In the genomic region with DNA sequence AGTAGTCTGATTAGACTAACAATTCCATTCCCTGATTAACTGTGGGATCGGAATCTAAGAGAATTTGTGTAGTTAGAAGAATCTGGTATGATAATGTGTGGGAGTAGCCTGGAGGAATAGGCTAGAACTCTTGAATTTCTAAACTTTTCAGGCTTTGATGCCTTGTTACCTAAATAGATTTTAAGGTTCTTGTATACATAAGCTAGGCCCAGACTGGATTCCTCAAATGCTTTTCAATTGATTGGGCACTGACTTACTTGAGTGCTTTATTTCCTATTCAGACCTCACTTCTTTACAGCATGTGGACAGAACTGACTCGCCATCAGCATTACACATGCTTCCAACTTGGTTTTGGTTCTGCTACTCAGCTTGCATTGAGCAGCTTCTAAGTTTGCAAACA, we compare ENCODE assay signal across 10 cellular contexts. TPM values are rescaled to one million over a fixed set of nuclear protein-coding genes. Genes with fewer than 3 reads are reported as not detected.
DNase-seq lines count a peak whose midpoint lies in the region; ATAC-seq and TF ChIP-seq lines count a peak whose summit lies in the region.
"Had no signal": no experiment of that assay in that cellular context is flagged by ENCODE, and none has a peak within 500 bp of the region (broad histone marks: within the 10 kb centered on the region; RNA-seq: fewer than 3 reads in every experiment).

No MANE protein-coding gene starts in this region.

- H3K23ac ChIP-seq in mesenchymal stem cell (ENCODE audit: low read length in 2 of 2), result no peak overlapping the region

- no peak overlapping the region for H3K4me3 ChIP-seq in HUES48 (ENCODE audit: low read depth, low read length)
- H3K4me3 ChIP-seq in choroid plexus epithelial cell (ENCODE audit: low read depth, low read length), result no peak overlapping the region
- no peak overlapping the region for H3K4me3 ChIP-seq in mesenchymal stem cell (ENCODE audit: insufficient read depth in 1 of 2, low read depth in 1 of 2, low read length in 2 of 2)
- H3K4me3 ChIP-seq in aorta (ENCODE audit: low read length in 2 of 2), result no peak overlapping the region
- no peak overlapping the region for H3K4me3 ChIP-seq in OCI-LY7 (ENCODE audit: low read depth, low read length, poor library complexity, severe bottlenecking)

- H3K4me2 ChIP-seq in mesenchymal stem cell (ENCODE audit: low read length, poor library complexity, severe bottlenecking) (no peak overlapping the region), OCI-LY7 (ENCODE audit: low read length) (no peak overlapping the region)

- H3K9ac ChIP-seq in HUES48 (ENCODE audit: low read depth, low read length), result 0 out of 2 replicates have a peak overlapping the region, but pooled peaks have one; percentile 10
- H3K9ac ChIP-seq in mesenchymal stem cell (ENCODE audit: low read length), result peak overlapping the region; percentile 70
- H3K9ac ChIP-seq: parathyroid adenoma had no signal

- H2BK15ac ChIP-seq in mesenchymal stem cell (ENCODE audit: low read depth, poor library complexity, severe bottlenecking), result no peak overlapping the region

- H3K9me3 ChIP-seq in HUES48 (ENCODE audit: control insufficient read depth, insufficient read depth, low read length), result no peaks in the 10 kb centered on the region
- no peaks in the 10 kb centered on the region for H3K9me3 ChIP-seq in mesenchymal stem cell (ENCODE audit: control insufficient read depth, low read length)
- H3K9me3 ChIP-seq in aorta (ENCODE audit: control insufficient read depth, low read length), result no peaks in the 10 kb centered on the region
- no peaks in the 10 kb centered on the region for H3K9me3 ChIP-seq in OCI-LY7 (ENCODE audit: low read length)

- BruUV-seq in OCI-LY7 (replicated peaks; lab: Mats Ljungman, UMichigan), result no TSS peak

- H4K20me1 ChIP-seq in OCI-LY7 (ENCODE audit: insufficient read depth, low read length), result no peaks in the 10 kb centered on the region

- no peak overlapping the region for H4K91ac ChIP-seq in mesenchymal stem cell (ENCODE audit: low read length)

- no peak overlapping the region for H2AK5ac ChIP-seq in mesenchymal stem cell (ENCODE audit: low read length, severe bottlenecking)

- DNase-seq in choroid plexus epithelial cell (ENCODE audit: low read depth) (peak; percentile 74), mesenchymal stem cell (peak; percentile 76), aorta (no peak), OCI-LY7 (ENCODE audit: low spot score) (no peak), DMS 273 (lab: John Stamatoyannopoulos, UW; ENCODE audit: unreplicated experiment) (no peak), NCI-H1694 treated with DMSO at 0.1 percent for 48 hours (lab: John Stamatoyannopoulos, UW) (no peak)
- DNase-seq: activated T-cell treated with anti-CD3 and anti-CD28 coated beads, Interleukin-2, amount 50 U/mL, for 24 hours; NCI-H1930 had no signal

- H3K79me2 ChIP-seq in OCI-LY7 (ENCODE audit: insufficient read depth, low read depth, low read length), result no peaks in the 10 kb centered on the region

- H3K79me1 ChIP-seq in mesenchymal stem cell (replicated peaks; ENCODE audit: low read length, poor library complexity, severe bottlenecking), result peaks cover 25% of the 10 kb centered on the region

- intact Hi-C loops in aorta (cut with DNase I), result no loop called here
- intact Hi-C loops in OCI-LY7 (cut with micrococcal nuclease; ENCODE audit: unreplicated experiment), result no loop called here

- POLR2A ChIA-PET in OCI-LY7 (lab: Charles Lee), result no interaction called here

- H3K27me3 ChIP-seq in HUES48 (ENCODE audit: control insufficient read depth, insufficient read depth, low read length) (peaks cover 14% of the 10 kb centered on the region), mesenchymal stem cell (ENCODE audit: control insufficient read depth in 1 of 2, insufficient read depth in 1 of 2, low read length in 2 of 2) (no peaks in the 10 kb centered on the region), aorta (ENCODE audit: control insufficient read depth in 1 of 2, insufficient read depth in 2 of 2, low read length in 1 of 2) (no peaks in the 10 kb centered on the region)

- peak; percentile 6 for ATAC-seq in aorta (ENCODE audit: low FRiP score)

- H3K4ac ChIP-seq in mesenchymal stem cell (ENCODE audit: low read depth in 1 of 2, low read length in 2 of 2), result no peak overlapping the region

- H3K14ac ChIP-seq in mesenchymal stem cell (ENCODE audit: low read length in 2 of 2), result no peak overlapping the region

- CTCF ChIA-PET in OCI-LY7 (lab: Charles Lee; ENCODE audit: unreplicated experiment), result no interaction called here

- no peak overlapping the region for H3K18ac ChIP-seq in mesenchymal stem cell (ENCODE audit: low read depth in 1 of 2, low read length in 2 of 2)

- H3K36me3 ChIP-seq in HUES48 (ENCODE audit: control insufficient read depth, insufficient read depth, low read length) (no peaks in the 10 kb centered on the region), mesenchymal stem cell (ENCODE audit: control insufficient read depth in 1 of 2, insufficient read depth in 2 of 2, low read depth in 1 of 2, low read length in 2 of 2) (no peaks in the 10 kb centered on the region), aorta (ENCODE audit: control insufficient read depth in 1 of 2, insufficient read depth in 2 of 2, low read length in 1 of 2) (no peaks in the 10 kb centered on the region), OCI-LY7 (ENCODE audit: insufficient read depth, low read length) (no peaks in the 10 kb centered on the region)

- no peak overlapping the region for H2BK12ac ChIP-seq in mesenchymal stem cell (ENCODE audit: low read length in 2 of 2)

- H3K4me1 ChIP-seq in HUES48 (ENCODE audit: control insufficient read depth, insufficient read depth, low read length) (peaks cover 37% of the 10 kb centered on the region), mesenchymal stem cell (ENCODE audit: control insufficient read depth, insufficient read depth, low read depth, low read length) (peaks cover 8% of the 10 kb centered on the region), aorta (ENCODE audit: control insufficient read depth in 1 of 2, insufficient read depth in 2 of 2, low read length in 2 of 2) (no peaks in the 10 kb centered on the region), OCI-LY7 (ENCODE audit: insufficient read depth, low read length, poor library complexity, severe bottlenecking) (no peaks in the 10 kb centered on the region)

- 6% methylated on average over 2 of the region's 2 CpGs for WGBS in mesenchymal stem cell
- WGBS in aorta, 2 donors, result 36 to 40% methylated on average over 2 of the region's 2 CpGs

- no peaks in the 10 kb centered on the region for H3K9me2 ChIP-seq in OCI-LY7 (ENCODE audit: insufficient read depth, low read length)

- H3K27ac ChIP-seq in HUES48 (ENCODE audit: low read depth, low read length), result no peak overlapping the region
- peak overlapping the region; percentile 25 for H3K27ac ChIP-seq in mesenchymal stem cell (ENCODE audit: low read length, poor library complexity, severe bottlenecking)
- H3K27ac ChIP-seq in aorta (ENCODE audit: low read depth in 1 of 2, low read length in 2 of 2), result peak overlapping the region; percentile 27 to 76
- no peak overlapping the region for H3K27ac ChIP-seq in OCI-LY7 (ENCODE audit: low read depth, low read length, poor library complexity, severe bottlenecking)
- H3K27ac ChIP-seq: parathyroid adenoma had no signal

- H2BK120ac ChIP-seq in mesenchymal stem cell (ENCODE audit: low read depth, low read length), result no peak overlapping the region

- H2BK5ac ChIP-seq in mesenchymal stem cell (ENCODE audit: low read depth, low read length, poor library complexity, severe bottlenecking), result no peak overlapping the region

- TF ChIP-seq CTCF in choroid plexus epithelial cell (conservative IDR thresholded peaks at IDR 0.05; ENCODE audit: low read depth, low read length) (no peak), OCI-LY7 (conservative IDR thresholded peaks at IDR 0.05; ENCODE audit: low read length) (no peak)

- H2AFZ ChIP-seq in mesenchymal stem cell (ENCODE audit: low read depth, low read length), result no peak overlapping the region
- no peak overlapping the region for H2AFZ ChIP-seq in OCI-LY7 (ENCODE audit: low read length)
- H2AFZ ChIP-seq: parathyroid adenoma had no signal

- H4K8ac ChIP-seq in mesenchymal stem cell (ENCODE audit: low read length), result no peak overlapping the region

RNA-seq across cellular contexts. Expression of a gene that starts 5.5 kb away (rescaled TPM):
- polyA plus RNA-seq in mesenchymal stem cell (2013, experiment 1 of 2), result 5.1 TPM
- polyA plus RNA-seq in mesenchymal stem cell (2013, experiment 2 of 2), result 4.6 TPM
- total RNA-seq in aorta (10 to 100 TPM; 36.7 to 50.9 TPM), OCI-LY7 (2022) (not detected in 2 replicates)
- polyA plus RNA-seq in aorta, result 1 to 10 TPM; 6.8 to 8.4 TPM
- not detected in 2 replicates for total RNA-seq in OCI-LY7 (2014; rRNA removed; shearing (Covaris generic))

Comparison
In these comparisons a context has a peak if more than half of its experiments do, and no peak if none do; other contexts are left out.
1. H3K27ac ChIP-seq: peak in mesenchymal stem cell (single experiment) and aorta (2 of 2); none in HUES48 (single experiment) and OCI-LY7 (single experiment).
2. DNase-seq: peak in choroid plexus epithelial cell (single experiment) and mesenchymal stem cell (single experiment); none in aorta (0 of 2), OCI-LY7 (single experiment), DMS 273 (single experiment) and NCI-H1694 treated with DMSO at 0.1 percent for 48 hours (single experiment).
3. RNA of a gene that starts 5.5 kb away (total RNA-seq): 36.7 to 50.9 TPM in aorta; not detected in OCI-LY7; every median in the first group is over 10 times any median in the second.